ENCODE assay signal across 3 cellular contexts in genomic region chr2:241950413-241950863, GRCh38.
TF ChIP-seq lines count a peak whose summit lies in the region.

No MANE protein-coding gene starts in this region.

TF ChIP-seq in A549, 52 proteins besides CTCF, POLR2A, EP300 and RAD21:
- TF ChIP-seq CBX2 (IDR thresholded peaks at IDR 0.05; ENCODE audit: borderline replicate concordance, low read depth) = no peak
- TF ChIP-seq JUNB (IDR thresholded peaks at IDR 0.05) = no peak
- TF ChIP-seq, protein P1, sequence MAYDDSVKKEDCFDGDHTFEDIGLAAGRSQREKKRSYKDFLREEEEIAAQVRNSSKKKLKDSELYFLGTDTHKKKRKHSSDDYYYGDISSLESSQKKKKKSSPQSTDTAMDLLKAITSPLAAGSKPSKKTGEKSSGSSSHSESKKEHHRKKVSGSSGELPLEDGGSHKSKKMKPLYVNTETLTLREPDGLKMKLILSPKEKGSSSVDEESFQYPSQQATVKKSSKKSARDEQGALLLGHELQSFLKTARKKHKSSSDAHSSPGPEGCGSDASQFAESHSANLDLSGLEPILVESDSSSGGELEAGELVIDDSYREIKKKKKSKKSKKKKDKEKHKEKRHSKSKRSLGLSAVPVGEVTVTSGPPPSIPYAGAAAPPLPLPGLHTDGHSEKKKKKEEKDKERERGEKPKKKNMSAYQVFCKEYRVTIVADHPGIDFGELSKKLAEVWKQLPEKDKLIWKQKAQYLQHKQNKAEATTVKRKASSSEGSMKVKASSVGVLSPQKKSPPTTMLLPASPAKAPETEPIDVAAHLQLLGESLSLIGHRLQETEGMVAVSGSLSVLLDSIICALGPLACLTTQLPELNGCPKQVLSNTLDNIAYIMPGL (CRISPR knock-in tag; IDR thresholded peaks at IDR 0.05; ENCODE audit: borderline replicate concordance) = no peak
- TF ChIP-seq, protein P2, sequence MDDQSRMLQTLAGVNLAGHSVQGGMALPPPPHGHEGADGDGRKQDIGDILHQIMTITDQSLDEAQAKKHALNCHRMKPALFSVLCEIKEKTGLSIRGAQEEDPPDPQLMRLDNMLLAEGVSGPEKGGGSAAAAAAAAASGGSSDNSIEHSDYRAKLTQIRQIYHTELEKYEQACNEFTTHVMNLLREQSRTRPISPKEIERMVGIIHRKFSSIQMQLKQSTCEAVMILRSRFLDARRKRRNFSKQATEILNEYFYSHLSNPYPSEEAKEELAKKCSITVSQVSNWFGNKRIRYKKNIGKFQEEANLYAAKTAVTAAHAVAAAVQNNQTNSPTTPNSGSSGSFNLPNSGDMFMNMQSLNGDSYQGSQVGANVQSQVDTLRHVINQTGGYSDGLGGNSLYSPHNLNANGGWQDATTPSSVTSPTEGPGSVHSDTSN (IDR thresholded peaks at IDR 0.05) = no peak
- TF ChIP-seq EHF (CRISPR knock-in tag; IDR thresholded peaks at IDR 0.05) = no peak
- TF ChIP-seq, protein P3, sequence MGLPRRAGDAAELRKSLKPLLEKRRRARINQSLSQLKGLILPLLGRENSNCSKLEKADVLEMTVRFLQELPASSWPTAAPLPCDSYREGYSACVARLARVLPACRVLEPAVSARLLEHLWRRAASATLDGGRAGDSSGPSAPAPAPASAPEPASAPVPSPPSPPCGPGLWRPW (IDR thresholded peaks at IDR 0.05) = no peak
- TF ChIP-seq, protein P4, sequence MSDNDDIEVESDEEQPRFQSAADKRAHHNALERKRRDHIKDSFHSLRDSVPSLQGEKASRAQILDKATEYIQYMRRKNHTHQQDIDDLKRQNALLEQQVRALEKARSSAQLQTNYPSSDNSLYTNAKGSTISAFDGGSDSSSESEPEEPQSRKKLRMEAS (IDR thresholded peaks at IDR 0.05) = no peak
- TF ChIP-seq HOXB13 (CRISPR knock-in tag; IDR thresholded peaks at IDR 0.05; ENCODE audit: low read depth) = no peak
- TF ChIP-seq EHMT2 (IDR thresholded peaks at IDR 0.05; ENCODE audit: low read depth) = no peak
- no peak for TF ChIP-seq SMC3 (IDR thresholded peaks at IDR 0.05)
- no peak for TF ChIP-seq RNF2 (IDR thresholded peaks at IDR 0.05; ENCODE audit: borderline replicate concordance, low read depth)
- TF ChIP-seq CEBPB (IDR thresholded peaks at IDR 0.05) = no peak

TF ChIP-seq in HEK293, 187 proteins besides CTCF, POLR2A, EP300 and RAD21:
- TF ChIP-seq ZNF155 (tag by site-specific recombination; IDR thresholded peaks at IDR 0.05) (no peak), KLF1 (tag by site-specific recombination; IDR thresholded peaks at IDR 0.05) (peak; percentile 35; the same call in 1 of the 2 replicates), ZNF707 (tag by site-specific recombination; IDR thresholded peaks at IDR 0.05) (no peak)
- TF ChIP-seq, protein P5, sequence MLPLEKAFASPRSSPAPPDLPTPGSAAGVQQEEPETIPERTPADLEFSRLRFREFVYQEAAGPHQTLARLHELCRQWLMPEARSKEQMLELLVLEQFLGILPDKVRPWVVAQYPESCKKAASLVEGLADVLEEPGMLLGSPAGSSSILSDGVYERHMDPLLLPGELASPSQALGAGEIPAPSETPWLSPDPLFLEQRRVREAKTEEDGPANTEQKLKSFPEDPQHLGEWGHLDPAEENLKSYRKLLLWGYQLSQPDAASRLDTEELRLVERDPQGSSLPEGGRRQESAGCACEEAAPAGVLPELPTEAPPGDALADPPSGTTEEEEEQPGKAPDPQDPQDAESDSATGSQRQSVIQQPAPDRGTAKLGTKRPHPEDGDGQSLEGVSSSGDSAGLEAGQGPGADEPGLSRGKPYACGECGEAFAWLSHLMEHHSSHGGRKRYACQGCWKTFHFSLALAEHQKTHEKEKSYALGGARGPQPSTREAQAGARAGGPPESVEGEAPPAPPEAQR (tag by site-specific recombination; IDR thresholded peaks at IDR 0.05) = no peak

TF ChIP-seq in K562, 482 proteins besides CTCF, POLR2A, EP300 and RAD21:
- no peak for TF ChIP-seq DNMT1 (IDR thresholded peaks at IDR 0.05)
- no peak for TF ChIP-seq ZNF224 (CRISPR knock-in tag; IDR thresholded peaks at IDR 0.05)
- no peak for TF ChIP-seq HMBOX1 (IDR thresholded peaks at IDR 0.05)
- no peak for TF ChIP-seq PHB2 (IDR thresholded peaks at IDR 0.05; ENCODE audit: low read depth)
- TF ChIP-seq, protein P6, sequence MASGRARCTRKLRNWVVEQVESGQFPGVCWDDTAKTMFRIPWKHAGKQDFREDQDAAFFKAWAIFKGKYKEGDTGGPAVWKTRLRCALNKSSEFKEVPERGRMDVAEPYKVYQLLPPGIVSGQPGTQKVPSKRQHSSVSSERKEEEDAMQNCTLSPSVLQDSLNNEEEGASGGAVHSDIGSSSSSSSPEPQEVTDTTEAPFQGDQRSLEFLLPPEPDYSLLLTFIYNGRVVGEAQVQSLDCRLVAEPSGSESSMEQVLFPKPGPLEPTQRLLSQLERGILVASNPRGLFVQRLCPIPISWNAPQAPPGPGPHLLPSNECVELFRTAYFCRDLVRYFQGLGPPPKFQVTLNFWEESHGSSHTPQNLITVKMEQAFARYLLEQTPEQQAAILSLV (tag; IDR thresholded peaks at IDR 0.05) = no peak
- no peak for TF ChIP-seq NFXL1 (CRISPR knock-in tag; IDR thresholded peaks at IDR 0.05)
- no peak for TF ChIP-seq LEF1 (IDR thresholded peaks at IDR 0.05)
- no peak for TF ChIP-seq ARID3B (CRISPR knock-in tag; IDR thresholded peaks at IDR 0.05; ENCODE audit: borderline replicate concordance)
- no peak for TF ChIP-seq SAP30 (IDR thresholded peaks at IDR 0.05; ENCODE audit: borderline replicate concordance, insufficient read depth, low read depth, low read length, poor library complexity, severe bottlenecking)
- no peak for TF ChIP-seq ZNF766 (CRISPR knock-in tag; conservative IDR thresholded peaks at IDR 0.05)
- no peak for TF ChIP-seq SMARCB1 (IDR thresholded peaks at IDR 0.05; ENCODE audit: insufficient read length, low read depth)
- no peak for TF ChIP-seq ZNF668 (CRISPR knock-in tag; IDR thresholded peaks at IDR 0.05)
- TF ChIP-seq ZNF282 (CRISPR knock-in tag; IDR thresholded peaks at IDR 0.05) = no peak
- TF ChIP-seq, protein P7, sequence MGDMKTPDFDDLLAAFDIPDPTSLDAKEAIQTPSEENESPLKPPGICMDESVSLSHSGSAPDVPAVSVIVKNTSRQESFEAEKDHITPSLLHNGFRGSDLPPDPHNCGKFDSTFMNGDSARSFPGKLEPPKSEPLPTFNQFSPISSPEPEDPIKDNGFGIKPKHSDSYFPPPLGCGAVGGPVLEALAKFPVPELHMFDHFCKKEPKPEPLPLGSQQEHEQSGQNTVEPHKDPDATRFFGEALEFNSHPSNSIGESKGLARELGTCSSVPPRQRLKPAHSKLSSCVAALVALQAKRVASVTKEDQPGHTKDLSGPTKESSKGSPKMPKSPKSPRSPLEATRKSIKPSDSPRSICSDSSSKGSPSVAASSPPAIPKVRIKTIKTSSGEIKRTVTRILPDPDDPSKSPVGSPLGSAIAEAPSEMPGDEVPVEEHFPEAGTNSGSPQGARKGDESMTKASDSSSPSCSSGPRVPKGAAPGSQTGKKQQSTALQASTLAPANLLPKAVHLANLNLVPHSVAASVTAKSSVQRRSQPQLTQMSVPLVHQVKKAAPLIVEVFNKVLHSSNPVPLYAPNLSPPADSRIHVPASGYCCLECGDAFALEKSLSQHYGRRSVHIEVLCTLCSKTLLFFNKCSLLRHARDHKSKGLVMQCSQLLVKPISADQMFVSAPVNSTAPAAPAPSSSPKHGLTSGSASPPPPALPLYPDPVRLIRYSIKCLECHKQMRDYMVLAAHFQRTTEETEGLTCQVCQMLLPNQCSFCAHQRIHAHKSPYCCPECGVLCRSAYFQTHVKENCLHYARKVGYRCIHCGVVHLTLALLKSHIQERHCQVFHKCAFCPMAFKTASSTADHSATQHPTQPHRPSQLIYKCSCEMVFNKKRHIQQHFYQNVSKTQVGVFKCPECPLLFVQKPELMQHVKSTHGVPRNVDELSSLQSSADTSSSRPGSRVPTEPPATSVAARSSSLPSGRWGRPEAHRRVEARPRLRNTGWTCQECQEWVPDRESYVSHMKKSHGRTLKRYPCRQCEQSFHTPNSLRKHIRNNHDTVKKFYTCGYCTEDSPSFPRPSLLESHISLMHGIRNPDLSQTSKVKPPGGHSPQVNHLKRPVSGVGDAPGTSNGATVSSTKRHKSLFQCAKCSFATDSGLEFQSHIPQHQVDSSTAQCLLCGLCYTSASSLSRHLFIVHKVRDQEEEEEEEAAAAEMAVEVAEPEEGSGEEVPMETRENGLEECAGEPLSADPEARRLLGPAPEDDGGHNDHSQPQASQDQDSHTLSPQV (IDR thresholded peaks at IDR 0.05) = no peak
- TF ChIP-seq E2F3 (CRISPR knock-in tag; IDR thresholded peaks at IDR 0.05) = no peak
- no peak for TF ChIP-seq ZEB2 (IDR thresholded peaks at IDR 0.05)
- TF ChIP-seq SAFB (IDR thresholded peaks at IDR 0.05; ENCODE audit: borderline replicate concordance, low read depth, low read length) = no peak
- no peak for TF ChIP-seq WHSC1 (IDR thresholded peaks at IDR 0.05; ENCODE audit: low read length)
- no peak for TF ChIP-seq ZNF778 (CRISPR knock-in tag; IDR thresholded peaks at IDR 0.05)
- no peak for TF ChIP-seq HDAC6 (IDR thresholded peaks at IDR 0.05; ENCODE audit: low read depth, low read length)
